ENCODE assay signal across 23 cellular contexts in the genomic region with DNA sequence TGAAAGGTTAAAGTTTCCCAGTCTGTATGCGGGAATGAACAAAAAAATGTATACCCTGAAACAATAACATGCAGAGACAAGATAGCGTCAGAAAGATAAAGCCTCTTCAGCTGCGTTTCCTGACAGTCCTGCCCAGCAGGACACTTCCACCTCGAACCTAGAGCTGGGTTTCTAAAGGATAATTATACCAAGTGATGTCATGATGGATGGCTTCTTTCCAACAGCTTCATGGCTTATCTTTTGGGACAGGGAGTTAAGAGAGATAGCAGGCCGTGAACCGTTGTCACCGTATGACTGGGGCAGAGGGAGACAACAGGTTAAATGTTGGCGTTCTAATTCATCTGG.
DNase-seq lines count a peak whose midpoint lies in the region; ATAC-seq and TF ChIP-seq lines count a peak whose summit lies in the region.
"Had no signal": no experiment of that assay in that cellular context is flagged by ENCODE, and none has a peak within 500 bp of the region (broad histone marks: within the 10 kb centered on the region; RNA-seq: fewer than 3 reads in every experiment).

No MANE protein-coding gene starts in this region.

- no peak for TF ChIP-seq EP300 in sigmoid colon (IDR thresholded peaks at IDR 0.05)

- 84 to 90% methylated on average over 8 of the region's 8 CpGs for WGBS in sigmoid colon, 2 donors

- intact Hi-C loops in dorsolateral prefrontal cortex (cut with DNase I) (no loop called here), sigmoid colon (cut with DNase I) (no loop called here)

- H3K27ac ChIP-seq in dorsolateral prefrontal cortex = peak overlapping the region in 43 of 59 donors; percentile 2 to 85 (median 66)
- no peak overlapping the region for H3K27ac ChIP-seq in sigmoid colon
- H3K27ac ChIP-seq: 22Rv1, esophagus muscularis mucosa, gastrocnemius medialis, SJSA1, spleen, uterus had no signal

- DNase-seq in DMS 273 (lab: John Stamatoyannopoulos, UW; ENCODE audit: unreplicated experiment) (peak; percentile 3), DMS 273 treated with DMSO at 0.1 percent for 48 hours (lab: John Stamatoyannopoulos, UW) (no peak), NCI-H2081 (lab: John Stamatoyannopoulos, UW) (peak; percentile 22 to 66), OCI-M2 (lab: John Stamatoyannopoulos, UW; ENCODE audit: unreplicated experiment) (peak; percentile 23), dorsolateral prefrontal cortex (no peak), sigmoid colon (no peak)
- DNase-seq: activated CD4-positive, alpha-beta memory T cell treated with anti-CD3 and anti-CD28 coated beads for 36 hours; activated gamma-delta T cell; activated T-cell treated with anti-CD3 and anti-CD28 coated beads for 4 hours; gastrocnemius medialis; NCI-H1436; NCI-H524 treated with DMSO at 0.1 percent for 48 hours; nucleus accumbens; PC-3; spleen; stimulated activated CD8-positive, alpha-beta memory T cell treated with anti-CD3 and anti-CD28 coated beads, Interleukin-4, amount 100 ng/mL, for 48 hours; uterus had no signal

- no peaks in the 10 kb centered on the region for H3K9me3 ChIP-seq in sigmoid colon
- H3K9me3 ChIP-seq: esophagus muscularis mucosa, gastrocnemius medialis, SJSA1, spleen, uterus had no signal

- TF ChIP-seq POLR2A in sigmoid colon (IDR thresholded peaks at IDR 0.05) = no peak

- H3K27me3 ChIP-seq in dorsolateral prefrontal cortex (no peaks in the 10 kb centered on the region), sigmoid colon (no peaks in the 10 kb centered on the region)
- H3K27me3 ChIP-seq: esophagus muscularis mucosa, gastrocnemius medialis, SJSA1, spleen, uterus had no signal

- no peaks in the 10 kb centered on the region for H3K4me1 ChIP-seq in sigmoid colon
- H3K4me1 ChIP-seq: gastrocnemius medialis, SJSA1, spleen, uterus had no signal

- no peak overlapping the region for H3K4me3 ChIP-seq in dorsolateral prefrontal cortex
- H3K4me3 ChIP-seq in sigmoid colon = no peak overlapping the region
- H3K4me3 ChIP-seq: esophagus muscularis mucosa, gastrocnemius medialis, SJSA1, spleen, uterus had no signal

- no peak for ATAC-seq in HG03097 (IDR thresholded peaks at IDR 0.05; ENCODE audit: low FRiP score, unreplicated experiment)
- no peak for ATAC-seq in HG03280 (IDR thresholded peaks at IDR 0.05; ENCODE audit: unreplicated experiment)
- ATAC-seq: gastrocnemius medialis, HepG2, PC-3 had no signal

- no peak for TF ChIP-seq CTCF in dorsolateral prefrontal cortex (IDR thresholded peaks at IDR 0.05 in 54 of 56, conservative IDR thresholded peaks at IDR 0.05 in 2 of 56; ENCODE audit: low read depth in 1 of 56, partially characterized antibody in 56 of 56)
- TF ChIP-seq CTCF in sigmoid colon (IDR thresholded peaks at IDR 0.05) = no peak

- no peaks in the 10 kb centered on the region for H3K36me3 ChIP-seq in sigmoid colon
- H3K36me3 ChIP-seq: esophagus muscularis mucosa, gastrocnemius medialis, SJSA1, spleen, uterus had no signal

Comparison
In these comparisons a context has a peak if more than half of its experiments do, and no peak if none do; other contexts are left out.
1. DNase-seq: peak in DMS 273 (single experiment), NCI-H2081 (2 of 2) and OCI-M2 (single experiment); none in DMS 273 treated with DMSO at 0.1 percent for 48 hours (single experiment), dorsolateral prefrontal cortex (0 of 10) and sigmoid colon (single experiment).
2. H3K27ac ChIP-seq: peak in dorsolateral prefrontal cortex (43 of 59); none in sigmoid colon (0 of 4).